ENCODE assay signal across 20 cellular contexts in the genomic region with DNA sequence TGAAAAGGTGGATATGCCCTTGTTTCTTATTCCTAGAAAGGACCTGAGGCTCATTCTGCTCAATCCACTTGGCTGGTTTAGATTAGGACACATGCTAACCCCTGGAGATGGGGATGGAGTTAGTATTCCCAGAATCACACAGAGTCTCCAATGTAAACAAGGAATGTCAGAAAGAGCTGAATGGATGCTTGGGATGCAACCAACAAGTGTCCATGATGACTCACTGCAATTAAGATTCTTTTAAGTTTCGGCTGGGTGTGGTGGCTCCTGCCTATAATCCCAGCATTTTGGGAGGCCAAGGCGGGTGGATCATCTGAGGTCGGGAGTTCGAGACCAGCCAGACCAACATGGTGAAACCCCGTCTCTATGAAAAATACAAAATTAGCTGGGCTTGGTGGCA.
"Had no signal": no experiment of that assay in that cellular context is flagged by ENCODE, and none has a peak within 500 bp of the region (broad histone marks: within the 10 kb centered on the region; RNA-seq: fewer than 3 reads in every experiment).

No MANE protein-coding gene starts in this region.

- ATAC-seq: HepG2 had no signal

- H3K27me3 ChIP-seq: MG63 had no signal

- H3K4me2 ChIP-seq: SK-N-SH had no signal

- H3K9me3 ChIP-seq: MG63, SK-N-SH had no signal

- H3K9ac ChIP-seq: SK-N-SH had no signal

- H3K36me3 ChIP-seq: MG63 had no signal

- DNase-seq: IMR-90, Karpas-422, KG1, MG63, NCI-H1092, NCI-H1105 treated with DMSO at 0.1 percent for 48 hours, NCI-H1417 treated with DMSO at 0.1 percent for 48 hours, NCI-H146, NCI-H1694 treated with DMSO at 0.1 percent for 48 hours, NCI-H1930, NCI-H2081 treated with DMSO at 0.1 percent for 48 hours, NCI-H226, NCI-H446, NCI-H510A, NCI-H69, NCI-H774, Right ventricle myocardium superior, RPMI8226, SK-N-SH had no signal

- H3K4me3 ChIP-seq: MG63 had no signal
